ENCODE assay signal across 24 cellular contexts in the genomic region with DNA sequence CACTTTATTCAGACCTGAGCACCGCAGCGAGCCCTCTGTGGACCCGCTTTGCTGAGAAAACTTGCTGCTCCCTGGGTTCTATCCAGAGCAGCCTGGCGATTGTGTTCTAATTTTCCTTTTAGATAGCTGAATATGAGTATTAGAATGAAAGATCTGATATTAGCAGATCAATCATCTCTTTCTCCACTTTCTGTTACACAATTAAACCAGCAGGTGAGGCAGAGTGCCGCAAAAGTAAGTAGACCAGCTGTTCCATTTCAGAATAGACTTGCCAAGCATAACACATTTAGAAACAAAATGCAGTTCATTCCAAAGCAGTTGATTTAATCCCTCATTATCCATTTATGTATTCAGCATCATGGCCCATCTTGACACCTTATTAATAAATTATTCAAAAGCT. TPM values are rescaled to one million over a fixed set of nuclear protein-coding genes. Genes with fewer than 3 reads are reported as not detected.
DNase-seq lines count a peak whose midpoint lies in the region; ATAC-seq, FAIRE-seq and TF ChIP-seq lines count a peak whose summit lies in the region.
"Had no signal": no experiment of that assay in that cellular context is flagged by ENCODE, and none has a peak within 500 bp of the region (broad histone marks: within the 10 kb centered on the region; RNA-seq: fewer than 3 reads in every experiment).

No MANE protein-coding gene starts in this region.

- H2BK20ac ChIP-seq in H1 (ENCODE audit: low read length) = no peak overlapping the region

- peak overlapping the region; percentile 5; the same call in 1 of the 2 replicates for H3K4me2 ChIP-seq in HCT116 (ENCODE audit: low read length)
- no peak overlapping the region for H3K4me2 ChIP-seq in H1 (ENCODE audit: insufficient read depth in 1 of 2, low read depth in 2 of 2, low read length in 2 of 2)
- no peak overlapping the region for H3K4me2 ChIP-seq in neural progenitor cell
- H3K4me2 ChIP-seq: GM23338, KMS-11, SK-N-SH had no signal

- no peak overlapping the region for H3K4me3 Mint-ChIP-seq in neural progenitor cell
- H3K4me3 Mint-ChIP-seq: CD4-positive, alpha-beta memory T cell; GM23338; IgD-negative memory B cell had no signal

- H3K9ac ChIP-seq in HCT116 (ENCODE audit: low read length) (no peak overlapping the region), H1 (replicated peaks in 1 of 4; ENCODE audit: extremely low read depth in 1 of 4, low read depth in 3 of 4, low read length in 3 of 4) (no peak overlapping the region), neural progenitor cell (no peak overlapping the region), colonic mucosa (ENCODE audit: low read depth in 2 of 2, low read length in 2 of 2) (no peak overlapping the region)
- H3K9ac ChIP-seq: KMS-11, SK-N-SH had no signal

- no peaks in the 10 kb centered on the region for H3K9me2 ChIP-seq in HCT116 (ENCODE audit: insufficient read depth)
- H3K9me2 ChIP-seq: SK-N-SH had no signal

- TF ChIP-seq POLR2A in HCT116 (IDR thresholded peaks at IDR 0.05; ENCODE audit: borderline replicate concordance, extremely low read depth, insufficient read depth, insufficient read length) (no peak), H1 (IDR thresholded peaks at IDR 0.05; ENCODE audit: control extremely low read depth in 1 of 2, low read depth in 2 of 2, low read length in 2 of 2) (no peak)

- TF ChIP-seq RAD21 in HCT116 (IDR thresholded peaks at IDR 0.05; ENCODE audit: low read depth) (peak; percentile 25; the same call in 1 of the 2 replicates), H1 (IDR thresholded peaks at IDR 0.05 in 1 of 2, conservative IDR thresholded peaks at IDR 0.05 in 1 of 2; ENCODE audit: low read depth in 2 of 2, low read length in 2 of 2) (no peak)

- H2BK15ac ChIP-seq in H1 (ENCODE audit: low read length) = no peak overlapping the region

- no peak for ATAC-seq in HCT116
- ATAC-seq: GM23338 had no signal

- H4K20me1 ChIP-seq in HCT116 (ENCODE audit: insufficient read depth) (no peaks in the 10 kb centered on the region), H1 (replicated peaks in 1 of 2; ENCODE audit: control insufficient read depth in 1 of 2, insufficient read depth in 2 of 2, low read length in 2 of 2) (no peaks in the 10 kb centered on the region), neural progenitor cell (ENCODE audit: low read depth) (no peaks in the 10 kb centered on the region)

- no peak overlapping the region for H3K18ac ChIP-seq in H1 (ENCODE audit: extremely low read depth, low read length)

- H3K27me3 Mint-ChIP-seq in neural progenitor cell (ENCODE audit: insufficient read depth, low read depth) = peaks cover 2% of the 10 kb centered on the region

- H3K27ac Mint-ChIP-seq in neural progenitor cell = no peak overlapping the region
- H3K27ac Mint-ChIP-seq: CD4-positive, alpha-beta memory T cell; GM23338; IgD-negative memory B cell had no signal

- H4K8ac ChIP-seq in H1 (ENCODE audit: extremely low read depth, insufficient read depth, low read length) = no peak overlapping the region

- no peaks in the 10 kb centered on the region for H3K23me2 ChIP-seq in H1 (ENCODE audit: low read depth, low read length)

- no peak for TF ChIP-seq EP300 in H1 (IDR thresholded peaks at IDR 0.05; ENCODE audit: borderline replicate concordance in 1 of 2, low read depth in 2 of 2, low read length in 2 of 2)

- TF ChIP-seq CTCF in HCT116 (IDR thresholded peaks at IDR 0.05 in 2 of 3, conservative IDR thresholded peaks at IDR 0.05 in 1 of 3; ENCODE audit: borderline replicate concordance in 1 of 3, insufficient read depth in 1 of 3, low read depth in 2 of 3, low read length in 2 of 3) (peak in 1 of 3 experiments; percentile 32; a peak in 2 of 6 replicates), H1 (IDR thresholded peaks at IDR 0.05; ENCODE audit: control extremely low read depth in 1 of 3, insufficient read depth in 1 of 3, low read depth in 1 of 3, low read length in 3 of 3) (no peak), neural progenitor cell (IDR thresholded peaks at IDR 0.05) (no peak), colonic mucosa (IDR thresholded peaks at IDR 0.05) (no peak)

- H4K5ac ChIP-seq in H1 (ENCODE audit: insufficient read length, low read depth, low read length) = no peak overlapping the region

- H2BK120ac ChIP-seq in H1 (replicated peaks; ENCODE audit: low read depth, low read length) = no peak overlapping the region

- no peaks in the 10 kb centered on the region for H3K79me1 ChIP-seq in H1 (ENCODE audit: low read depth, low read length)

- H2AFZ ChIP-seq in HCT116 (ENCODE audit: low read depth, low read length, poor library complexity, severe bottlenecking) (no peak overlapping the region), H1 (ENCODE audit: low read length) (peak overlapping the region; percentile 36; the same call in 1 of the 2 replicates), neural progenitor cell (replicated peaks) (peak overlapping the region; percentile 58)
- H2AFZ ChIP-seq: GM23338 had no signal

- no peaks in the 10 kb centered on the region for H3K9me3 ChIP-seq in HCT116 (ENCODE audit: control insufficient read depth in 1 of 2, insufficient read depth in 1 of 2, low read depth in 1 of 2, low read length in 2 of 2)
- H3K9me3 ChIP-seq in H1 (ENCODE audit: insufficient read depth in 2 of 2, low read depth in 1 of 2, low read length in 1 of 2) = no peaks in the 10 kb centered on the region
- no peaks in the 10 kb centered on the region for H3K9me3 ChIP-seq in neural progenitor cell (ENCODE audit: low read depth)
- H3K9me3 ChIP-seq in colonic mucosa = no peaks in the 10 kb centered on the region
- H3K9me3 ChIP-seq: HAP-1, SK-N-SH had no signal

- H3K4me3 ChIP-seq in HCT116 (replicated peaks in 1 of 2; ENCODE audit: low read depth in 1 of 2, low read length in 2 of 2) = no peak overlapping the region
- H3K4me3 ChIP-seq in H1 (ENCODE audit: extremely low read depth in 1 of 4, insufficient read depth in 2 of 4, low read depth in 3 of 4, low read length in 4 of 4) = no peak overlapping the region
- no peak overlapping the region for H3K4me3 ChIP-seq in neural progenitor cell
- H3K4me3 ChIP-seq in colonic mucosa = no peak overlapping the region
- H3K4me3 ChIP-seq: GM23338, HAP-1 had no signal

- CTCF ChIA-PET in HCT116 (lab: Charles Lee) (no interaction called here), H1 (lab: Charles Lee; ENCODE audit: partially characterized antibody) (interaction anchor here (1.3 kb wide), 1 partner anchor 365 kb away, joined by 3 read pairs; no protein-coding TSS in a partner anchor)

- DNase-seq in HCT116 (ENCODE audit: low read depth, low spot score) = no peak
- DNase-seq in NCI-H1694 (lab: John Stamatoyannopoulos, UW) = peak; percentile 6
- no peak for DNase-seq in H1 (ENCODE audit: low read depth in 1 of 2, low spot score in 2 of 2)
- no peak for DNase-seq in neural progenitor cell (ENCODE audit: low spot score)
- no peak for DNase-seq in colonic mucosa
- DNase-seq in activated gamma-delta T cell (lab: John Stamatoyannopoulos, UW) = no peak
- DNase-seq in activated naive CD4-positive, alpha-beta T cell treated with anti-CD3 and anti-CD28 coated beads, Interleukin-2, amount 50 U/mL, for 16 hours = no peak
- DNase-seq: C1 segment of cervical spinal cord; CD4-positive, alpha-beta memory T cell; COR-L47; DMS79 treated with DMSO at 0.1 percent for 48 hours; GF-D8; MM.1S; NCI-H187 treated with DMSO at 0.1 percent for 48 hours; NCI-H2107; NCI-H446 treated with DMSO at 0.1 percent for 48 hours; SIG-M5; SK-N-SH had no signal

- H4K91ac ChIP-seq in H1 (replicated peaks; ENCODE audit: insufficient read length, low read length) = no peak overlapping the region

- intact Hi-C loops in HCT116 (cut with micrococcal nuclease) = no loop called here
- intact Hi-C loops in colonic mucosa (cut with DNase I) = no loop called here

- no peaks in the 10 kb centered on the region for H3K36me3 Mint-ChIP-seq in neural progenitor cell
- H3K36me3 Mint-ChIP-seq: CD4-positive, alpha-beta memory T cell had no signal

- RAD21 ChIA-PET in HCT116 (lab: Charles Lee; ENCODE audit: low non-redundant PET in 1 of 2, low total read pairs in 2 of 2, uncharacterized antibody in 2 of 2, unreplicated experiment in 2 of 2) = interaction anchor here in 1 of 2 experiments (0.6 kb wide), 1 partner anchor 128 kb away, joined by 3 read pairs; no protein-coding TSS in a partner anchor

- H2BK5ac ChIP-seq in H1 (ENCODE audit: low read depth, low read length) = no peak overlapping the region

- peaks cover 20% of the 10 kb centered on the region for H3K4me1 Mint-ChIP-seq in neural progenitor cell
- H3K4me1 Mint-ChIP-seq: CD4-positive, alpha-beta memory T cell; IgD-negative memory B cell had no signal

- POLR2A ChIA-PET in HCT116 (lab: Charles Lee) = interaction anchor here (2.0 kb wide), 1 partner anchor 19 kb away, joined by 6 read pairs; no protein-coding TSS in a partner anchor
- POLR2A ChIA-PET in H1 (lab: Charles Lee; ENCODE audit: partially characterized antibody) = no interaction called here

- H3K9me3 Mint-ChIP-seq in neural progenitor cell = no peaks in the 10 kb centered on the region
- H3K9me3 Mint-ChIP-seq: CD4-positive, alpha-beta memory T cell; GM23338; IgD-negative memory B cell had no signal

- no peak overlapping the region for H3K56ac ChIP-seq in H1 (replicated peaks; ENCODE audit: insufficient read length, low read depth, low read length)

- no peak overlapping the region for H3K4ac ChIP-seq in H1 (replicated peaks; ENCODE audit: insufficient read length, low read depth, low read length)

- no peak for FAIRE-seq in H1 (lab: Jason Lieb, UNC)
- FAIRE-seq: GM12891, RCC 7860 had no signal

- H3K4me1 ChIP-seq in HCT116 (ENCODE audit: control insufficient read depth in 1 of 2, insufficient read depth in 2 of 2, low read length in 2 of 2) (peaks cover 64 to 86% of the 10 kb centered on the region in 2 experiments), H1 (replicated peaks in 1 of 4; ENCODE audit: control insufficient read depth in 3 of 4, insufficient read depth in 4 of 4, low read length in 3 of 4) (peaks cover 0 to 2% (median 0%) of the 10 kb centered on the region in 4 experiments; a peak in 3 of 7 replicates), neural progenitor cell (peaks cover under 1% of the 10 kb centered on the region), colonic mucosa (no peaks in the 10 kb centered on the region)

- no peaks in the 10 kb centered on the region for H3F3A ChIP-seq in neural progenitor cell (ENCODE audit: low read depth)

- H2AK5ac ChIP-seq in H1 (ENCODE audit: low read depth, low read length) = no peak overlapping the region

- H3K23ac ChIP-seq in H1 (ENCODE audit: insufficient read length) = no peak overlapping the region

- WGBS in H1 (ENCODE audit: extremely low coverage in 1 of 2, insufficient coverage in 1 of 2, insufficient read length in 1 of 2, insufficient replicate concordance in 2 of 2, low coverage in 1 of 2, low lambda C conversion rate in 2 of 2, missing lambda C conversion rate in 1 of 2), 2 experiments = 93% methylated on average over 5 of the region's 5 CpGs; no CpG with 5 or more reads in 1 of the 2 experiments

- H3K36me3 ChIP-seq in HCT116 (ENCODE audit: control insufficient read depth in 1 of 2, insufficient read depth in 2 of 2, low read length in 2 of 2) = no peaks in the 10 kb centered on the region
- no peaks in the 10 kb centered on the region for H3K36me3 ChIP-seq in H1 (ENCODE audit: control insufficient read depth in 2 of 4, insufficient read depth in 4 of 4, low read length in 3 of 4)
- no peaks in the 10 kb centered on the region for H3K36me3 ChIP-seq in neural progenitor cell
- no peaks in the 10 kb centered on the region for H3K36me3 ChIP-seq in colonic mucosa
- H3K36me3 ChIP-seq: HAP-1 had no signal

- no TSS peak for BruUV-seq in HCT116 (replicated peaks; lab: Mats Ljungman, UMichigan)

- H2BK12ac ChIP-seq in H1 (ENCODE audit: low read depth, low read length) = no peak overlapping the region

- H3K14ac ChIP-seq in H1 (ENCODE audit: insufficient read length) = no peak overlapping the region

- H3K79me2 ChIP-seq in HCT116 (ENCODE audit: insufficient read depth, low read length) = no peaks in the 10 kb centered on the region
- H3K79me2 ChIP-seq in H1 (ENCODE audit: control insufficient read depth in 1 of 2, insufficient read depth in 2 of 2, low read length in 2 of 2) = no peaks in the 10 kb centered on the region
- H3K79me2 ChIP-seq in neural progenitor cell (ENCODE audit: low read depth) = no peaks in the 10 kb centered on the region

- H3K27ac ChIP-seq in HCT116 (ENCODE audit: low read depth, low read length) (peak overlapping the region; percentile 25; the same call in 1 of the 2 replicates), H1 (ENCODE audit: low read depth, low read length) (no peak overlapping the region), neural progenitor cell (no peak overlapping the region), colonic mucosa (no peak overlapping the region)
- H3K27ac ChIP-seq: KMS-11 had no signal

- H3K27me3 ChIP-seq in HCT116 (ENCODE audit: insufficient read depth, low read length) = no peaks in the 10 kb centered on the region
- H3K27me3 ChIP-seq in H1 (replicated peaks in 1 of 4; ENCODE audit: control insufficient read depth in 3 of 4, extremely low read depth in 1 of 4, insufficient read depth in 3 of 4, low read length in 3 of 4) = no peaks in the 10 kb centered on the region
- H3K27me3 ChIP-seq in neural progenitor cell = no peaks in the 10 kb centered on the region
- no peaks in the 10 kb centered on the region for H3K27me3 ChIP-seq in colonic mucosa

RNA-seq across cellular contexts. Expression of a gene that starts 58.6 kb away (rescaled TPM):
- total RNA-seq in HCT116 (2021; ENCODE audit: unreplicated experiment) (166 TPM), neural progenitor cell (ENCODE audit: low replicate concordance) (64.8 and 85.7 TPM in 2 replicates), colonic mucosa (100 to 1,000 TPM in 1 of 2 donors, 10 to 100 TPM in 1; 72.1 to 195 TPM)
- polyA plus RNA-seq in HCT116 (2012) = 66.4 and 71.5 TPM in 2 replicates
- total RNA-seq in H1 (2021; fragmentation: NEBNext Ultra II Directional; extraction: Animal tissue kit (Norgen Biotek cat#: 25700)) = 25.0 and 26.7 TPM in 2 replicates
- polyA plus RNA-seq in H1 (2011; rRNA removed) = 7.0 and 10.5 TPM in 2 replicates
- polyA plus RNA-seq in H1 (2011; cell fraction: cytosol; rRNA removed) = 8.3 TPM
- polyA plus RNA-seq in H1 (2011; cell fraction: nucleus; rRNA removed) = 27.3 TPM
- 19.4 to 32.9 TPM (median 24.7 TPM) in 4 replicates for polyA plus RNA-seq in H1 (2012, experiment 1 of 2)
- 4.0 TPM for polyA plus RNA-seq in H1 (2012, experiment 2 of 2)
- polyA plus RNA-seq in H1 (2013, experiment 1 of 2) = 9.5 TPM
- 9.3 TPM for polyA plus RNA-seq in H1 (2013, experiment 2 of 2)
- polyA minus RNA-seq in H1 (2011; rRNA and poly(A)+ RNA removed) = 25.4 and 27.2 TPM in 2 replicates
- 18.6 TPM for polyA minus RNA-seq in H1 (2011; cell fraction: cytosol; rRNA and poly(A)+ RNA removed)
- polyA minus RNA-seq in H1 (2011; cell fraction: nucleus; rRNA and poly(A)+ RNA removed) = 36.2 TPM
